In genomic region chr3:195044411-195044810, GRCh38 we compare ENCODE assay signal across 18 cellular contexts.
DNase-seq lines count a peak whose midpoint lies in the region; ATAC-seq, FAIRE-seq and TF ChIP-seq lines count a peak whose summit lies in the region.
"Had no signal": no experiment of that assay in that cellular context is flagged by ENCODE, and none has a peak within 500 bp of the region (broad histone marks: within the 10 kb centered on the region; RNA-seq: fewer than 3 reads in every experiment).

No MANE protein-coding gene starts in this region.

- no peaks in the 10 kb centered on the region for H4K20me1 ChIP-seq in H1 (replicated peaks in 1 of 2; ENCODE audit: control insufficient read depth in 1 of 2, insufficient read depth in 2 of 2, low read length in 2 of 2)
- H4K20me1 ChIP-seq: BLaER1 treated with 17β-estradiol and CSF1 and Interleukin-3, amounts not matched to agents 10 nM and 100 nM had no signal

- no peak overlapping the region for H4K91ac ChIP-seq in H1 (replicated peaks; ENCODE audit: insufficient read length, low read length)
- peak overlapping the region; percentile 79 for H4K91ac ChIP-seq in neuronal stem cell (ENCODE audit: low read depth, low read length, poor library complexity)

- H2AFZ ChIP-seq in H1 (ENCODE audit: low read length): no peak overlapping the region
- no peak overlapping the region for H2AFZ ChIP-seq in neuronal stem cell (ENCODE audit: low read length)

- no peak for TF ChIP-seq CTCF in right atrium auricular region (IDR thresholded peaks at IDR 0.05)
- no peak for TF ChIP-seq CTCF in H1 (IDR thresholded peaks at IDR 0.05; ENCODE audit: control extremely low read depth in 1 of 3, insufficient read depth in 1 of 3, low read depth in 1 of 3, low read length in 3 of 3)
- no peak for TF ChIP-seq CTCF in stomach (IDR thresholded peaks at IDR 0.05)
- no peak for TF ChIP-seq CTCF in natural killer cell (IDR thresholded peaks at IDR 0.05)
- TF ChIP-seq CTCF in WTC11 (IDR thresholded peaks at IDR 0.05): no peak

- no peak overlapping the region for H3K4me3 ChIP-seq in right atrium auricular region
- no peak overlapping the region for H3K4me3 ChIP-seq in H1 (ENCODE audit: extremely low read depth in 1 of 4, insufficient read depth in 2 of 4, low read depth in 3 of 4, low read length in 4 of 4)
- H3K4me3 ChIP-seq in neuronal stem cell (ENCODE audit: low read length in 2 of 2): no peak overlapping the region
- H3K4me3 ChIP-seq in stomach: no peak overlapping the region
- H3K4me3 ChIP-seq: BLaER1 treated with 17β-estradiol and CSF1 and Interleukin-3, amounts not matched to agents 10 nM and 100 nM had no signal

- H3K4me1 Mint-ChIP-seq in natural killer cell: no peaks in the 10 kb centered on the region
- H3K4me1 Mint-ChIP-seq in WTC11: peaks cover 27% of the 10 kb centered on the region

- H3K23ac ChIP-seq in H1 (ENCODE audit: insufficient read length) (no peak overlapping the region), neuronal stem cell (ENCODE audit: low read depth, low read length, poor library complexity) (no peak overlapping the region)

- no peaks in the 10 kb centered on the region for H3K27me3 ChIP-seq in right atrium auricular region
- H3K27me3 ChIP-seq in H1 (replicated peaks in 1 of 4; ENCODE audit: control insufficient read depth in 3 of 4, extremely low read depth in 1 of 4, insufficient read depth in 3 of 4, low read length in 3 of 4): no peaks in the 10 kb centered on the region
- peaks cover 0 to 4% (median 0%) of the 10 kb centered on the region in 3 experiments for H3K27me3 ChIP-seq in neuronal stem cell (ENCODE audit: control insufficient read depth in 3 of 3, insufficient read depth in 3 of 3, low read depth in 1 of 3, low read length in 3 of 3)
- H3K27me3 ChIP-seq in stomach: no peaks in the 10 kb centered on the region
- H3K27me3 ChIP-seq: BLaER1 treated with 17β-estradiol and CSF1 and Interleukin-3, amounts not matched to agents 10 nM and 100 nM had no signal

- H3K9me3 ChIP-seq in right atrium auricular region (no peaks in the 10 kb centered on the region), H1 (ENCODE audit: insufficient read depth in 2 of 2, low read depth in 1 of 2, low read length in 1 of 2) (no peaks in the 10 kb centered on the region), neuronal stem cell (replicated peaks in 1 of 2; ENCODE audit: control insufficient read depth in 2 of 2, insufficient read depth in 1 of 2, low read depth in 1 of 2, low read length in 2 of 2) (no peaks in the 10 kb centered on the region), stomach (no peaks in the 10 kb centered on the region)
- H3K9me3 ChIP-seq: BLaER1 treated with 17β-estradiol and CSF1 and Interleukin-3, amounts not matched to agents 10 nM and 100 nM had no signal

- 89% methylated on average over 6 of the region's 7 CpGs; no CpG with 5 or more reads in 1 of the 2 experiments for WGBS in H1 (ENCODE audit: extremely low coverage in 1 of 2, insufficient coverage in 1 of 2, insufficient read length in 1 of 2, insufficient replicate concordance in 2 of 2, low coverage in 1 of 2, low lambda C conversion rate in 2 of 2, missing lambda C conversion rate in 1 of 2), 2 experiments
- WGBS in neuronal stem cell (ENCODE audit: extremely low coverage in 2 of 2, insufficient read length in 2 of 2, insufficient replicate concordance in 1 of 2), 2 donors: no CpG with 5 or more reads among the region's 7 CpGs
- whole genome bisulfite sequencing in stomach, 5 donors: 87 to 96% (median 94%) methylated on average over 7 of the region's 7 CpGs

- no peaks in the 10 kb centered on the region for H3K9me3 Mint-ChIP-seq in natural killer cell
- no peaks in the 10 kb centered on the region for H3K9me3 Mint-ChIP-seq in WTC11
- H3K9me3 Mint-ChIP-seq: CD8-positive, alpha-beta T cell; H9 had no signal

- ATAC-seq in natural killer cell (no peak), WTC11 (no peak)
- ATAC-seq: CD8-positive, alpha-beta T cell; HepG2 had no signal

- no peak overlapping the region for H2AK5ac ChIP-seq in H1 (ENCODE audit: low read depth, low read length)
- peak overlapping the region; percentile 57 for H2AK5ac ChIP-seq in neuronal stem cell (ENCODE audit: low read depth, low read length)

- no peak overlapping the region for H4K8ac ChIP-seq in H1 (ENCODE audit: extremely low read depth, insufficient read depth, low read length)
- H4K8ac ChIP-seq in neuronal stem cell (ENCODE audit: low read depth, low read length): no peak overlapping the region

- H3K27ac ChIP-seq in right atrium auricular region (no peak overlapping the region), H1 (ENCODE audit: low read depth, low read length) (no peak overlapping the region), neuronal stem cell (replicated peaks; ENCODE audit: low read length) (no peak overlapping the region), stomach (no peak overlapping the region)
- H3K27ac ChIP-seq: BLaER1 treated with 17β-estradiol and CSF1 and Interleukin-3, amounts not matched to agents 10 nM and 100 nM had no signal

- no peaks in the 10 kb centered on the region for H3K23me2 ChIP-seq in H1 (ENCODE audit: low read depth, low read length)

- TF ChIP-seq POLR2A in H1 (IDR thresholded peaks at IDR 0.05; ENCODE audit: control extremely low read depth in 1 of 2, low read depth in 2 of 2, low read length in 2 of 2) (no peak), stomach (IDR thresholded peaks at IDR 0.05) (no peak)

- FAIRE-seq in H1 (lab: Jason Lieb, UNC): no peak
- FAIRE-seq: HepG2, HTR-8/SVneo had no signal

- TF ChIP-seq EP300 in H1 (IDR thresholded peaks at IDR 0.05; ENCODE audit: borderline replicate concordance in 1 of 2, low read depth in 2 of 2, low read length in 2 of 2) (no peak), stomach (IDR thresholded peaks at IDR 0.05) (no peak)

- DNase-seq in cardiac septum (ENCODE audit: low spot score) (peak; percentile 54), right atrium auricular region (ENCODE audit: low spot score) (no peak), H1 (ENCODE audit: low read depth in 1 of 2, low spot score in 2 of 2) (no peak), neuronal stem cell (ENCODE audit: low spot score) (no peak), stomach (peak; percentile 1), natural killer cell (no peak), NCI-H1417 treated with DMSO at 0.1 percent for 48 hours (lab: John Stamatoyannopoulos, UW) (no peak), WTC11 (ENCODE audit: low spot score) (no peak)
- DNase-seq: Calu3; CD8-positive, alpha-beta T cell; DMS79 treated with DMSO at 0.1 percent for 48 hours; GF-D8; GOT3; H9 had no signal

- H3K36me3 ChIP-seq in right atrium auricular region (no peaks in the 10 kb centered on the region), H1 (ENCODE audit: control insufficient read depth in 2 of 4, insufficient read depth in 4 of 4, low read length in 3 of 4) (no peaks in the 10 kb centered on the region), neuronal stem cell (replicated peaks in 1 of 2; ENCODE audit: control insufficient read depth in 2 of 2, insufficient read depth in 2 of 2, low read length in 2 of 2) (no peaks in the 10 kb centered on the region), stomach (no peaks in the 10 kb centered on the region)
- H3K36me3 ChIP-seq: BLaER1 treated with 17β-estradiol and CSF1 and Interleukin-3, amounts not matched to agents 10 nM and 100 nM had no signal

- H3K36me3 Mint-ChIP-seq in natural killer cell (no peaks in the 10 kb centered on the region), WTC11 (no peaks in the 10 kb centered on the region)
- H3K36me3 Mint-ChIP-seq: CD8-positive, alpha-beta T cell had no signal

- H4K5ac ChIP-seq in H1 (ENCODE audit: insufficient read length, low read depth, low read length): no peak overlapping the region

- intact Hi-C loops in cardiac septum (cut with DNase I) (no loop called here), stomach (cut with DNase I; ENCODE audit: low total_unique reads) (no loop called here), natural killer cell (cut with micrococcal nuclease) (no loop called here)

- H3K56ac ChIP-seq in H1 (replicated peaks; ENCODE audit: insufficient read length, low read depth, low read length): no peak overlapping the region

- POLR2A ChIA-PET in H1 (lab: Charles Lee; ENCODE audit: partially characterized antibody) (no interaction called here), WTC11 (lab: Charles Lee) (no interaction called here)

- no peak overlapping the region for H3K27ac Mint-ChIP-seq in natural killer cell
- no peak overlapping the region for H3K27ac Mint-ChIP-seq in WTC11
- H3K27ac Mint-ChIP-seq: B cell; CD8-positive, alpha-beta T cell had no signal

- H2BK15ac ChIP-seq in H1 (ENCODE audit: low read length): no peak overlapping the region
- H2BK15ac ChIP-seq in neuronal stem cell (ENCODE audit: low read length): peak overlapping the region; percentile 65

- H3K9ac ChIP-seq in H1 (replicated peaks in 1 of 4; ENCODE audit: extremely low read depth in 1 of 4, low read depth in 3 of 4, low read length in 3 of 4) (no peak overlapping the region), neuronal stem cell (ENCODE audit: low read depth, low read length, poor library complexity) (peak overlapping the region; percentile 67)
- H3K9ac ChIP-seq: BLaER1 treated with 17β-estradiol and CSF1 and Interleukin-3, amounts not matched to agents 10 nM and 100 nM had no signal

- CTCF ChIA-PET in H1 (lab: Charles Lee; ENCODE audit: partially characterized antibody): no interaction called here
- CTCF ChIA-PET in WTC11 (lab: Charles Lee): no interaction called here

- H3K4me3 Mint-ChIP-seq in natural killer cell (no peak overlapping the region), WTC11 (no peak overlapping the region)
- H3K4me3 Mint-ChIP-seq: B cell; CD8-positive, alpha-beta T cell; H9 had no signal

- no peak overlapping the region for H3K4me2 ChIP-seq in H1 (ENCODE audit: insufficient read depth in 1 of 2, low read depth in 2 of 2, low read length in 2 of 2)
- H3K4me2 ChIP-seq in neuronal stem cell (ENCODE audit: insufficient read depth, low read length, poor library complexity, severe bottlenecking): no peak overlapping the region
- H3K4me2 ChIP-seq: BLaER1 treated with 17β-estradiol and CSF1 and Interleukin-3, amounts not matched to agents 10 nM and 100 nM had no signal

- H2BK12ac ChIP-seq in H1 (ENCODE audit: low read depth, low read length) (peak overlapping the region; percentile 71; the same call in 1 of the 2 replicates), neuronal stem cell (ENCODE audit: low read length) (no peak overlapping the region)

- peaks cover 0 to 1% of the 10 kb centered on the region in 2 donors for H3K27me3 Mint-ChIP-seq in natural killer cell (ENCODE audit: low read depth in 2 of 2)
- no peaks in the 10 kb centered on the region; the same call in 1 of the 2 replicates for H3K27me3 Mint-ChIP-seq in WTC11 (ENCODE audit: low read depth)
- H3K27me3 Mint-ChIP-seq: B cell had no signal

- H2BK20ac ChIP-seq in H1 (ENCODE audit: low read length): no peak overlapping the region

- H3K18ac ChIP-seq in H1 (ENCODE audit: extremely low read depth, low read length): no peak overlapping the region; the same call in 1 of the 2 replicates
- H3K18ac ChIP-seq in neuronal stem cell (ENCODE audit: low read length): peak overlapping the region; percentile 63

- peaks cover 0 to 5% of the 10 kb centered on the region in 2 donors for H3K4me1 ChIP-seq in right atrium auricular region
- H3K4me1 ChIP-seq in H1 (replicated peaks in 1 of 4; ENCODE audit: control insufficient read depth in 3 of 4, insufficient read depth in 4 of 4, low read length in 3 of 4): peaks cover 4 to 18% (median 12%) of the 10 kb centered on the region in 4 experiments
- peaks cover 2 to 7% of the 10 kb centered on the region in 2 donors for H3K4me1 ChIP-seq in neuronal stem cell (ENCODE audit: control insufficient read depth in 2 of 2, insufficient read depth in 1 of 2, low read depth in 1 of 2, low read length in 2 of 2)
- H3K4me1 ChIP-seq in stomach: peaks cover 0 to 4% (median 0%) of the 10 kb centered on the region in 4 donors

- H2BK5ac ChIP-seq in H1 (ENCODE audit: low read depth, low read length) (peak overlapping the region; percentile 52; the same call in 1 of the 2 replicates), neuronal stem cell (ENCODE audit: low read length) (peak overlapping the region; percentile 55)

- TF ChIP-seq RAD21 in H1 (IDR thresholded peaks at IDR 0.05 in 1 of 2, conservative IDR thresholded peaks at IDR 0.05 in 1 of 2; ENCODE audit: low read depth in 2 of 2, low read length in 2 of 2): no peak

- H3K14ac ChIP-seq in H1 (ENCODE audit: insufficient read length): no peak overlapping the region
- peak overlapping the region; percentile 76 for H3K14ac ChIP-seq in neuronal stem cell (ENCODE audit: low read length)

- H2BK120ac ChIP-seq in H1 (replicated peaks; ENCODE audit: low read depth, low read length): no peak overlapping the region
- no peak overlapping the region for H2BK120ac ChIP-seq in neuronal stem cell (ENCODE audit: low read depth, low read length)

- H3K4ac ChIP-seq in H1 (replicated peaks; ENCODE audit: insufficient read length, low read depth, low read length) (no peak overlapping the region), neuronal stem cell (ENCODE audit: low read length) (no peak overlapping the region)

- H3K79me2 ChIP-seq in H1 (ENCODE audit: control insufficient read depth in 1 of 2, insufficient read depth in 2 of 2, low read length in 2 of 2): no peaks in the 10 kb centered on the region

- H3K79me1 ChIP-seq in H1 (ENCODE audit: low read depth, low read length) (no peaks in the 10 kb centered on the region), neuronal stem cell (ENCODE audit: low read depth, low read length) (no peaks in the 10 kb centered on the region)

Comparison
In these comparisons a context has a peak if more than half of its experiments do, and no peak if none do; other contexts are left out.
1. DNase-seq: peak in cardiac septum (single experiment) and stomach (single experiment); none in right atrium auricular region (single experiment), H1 (0 of 2), neuronal stem cell (single experiment), natural killer cell (single experiment), NCI-H1417 treated with DMSO at 0.1 percent for 48 hours (single experiment) and WTC11 (single experiment).